ENCODE assay signal across 14 cellular contexts in genomic region chr9:81264516-81264915, GRCh38.
A peak's percentile ranks its signal among the peaks of the same experiment; 100 is the strongest.
DNase-seq lines count a peak whose midpoint lies in the region; ATAC-seq and TF ChIP-seq lines count a peak whose summit lies in the region.
"Had no signal": no experiment of that assay in that cellular context is flagged by ENCODE, and none has a peak within 500 bp of the region (broad histone marks: within the 10 kb centered on the region; RNA-seq: fewer than 3 reads in every experiment).

No MANE protein-coding gene starts in this region.

- H3K4me1 Mint-ChIP-seq in naive thymus-derived CD4-positive, alpha-beta T cell = no peaks in the 10 kb centered on the region
- H3K4me1 Mint-ChIP-seq: IgD-negative memory B cell had no signal

- intact Hi-C loops in naive thymus-derived CD4-positive, alpha-beta T cell (cut with micrococcal nuclease) = no loop called here

- H3K36me3 ChIP-seq in naive thymus-derived CD4-positive, alpha-beta T cell (ENCODE audit: control insufficient read depth in 2 of 3, insufficient read depth in 3 of 3, low read length in 3 of 3) = no peaks in the 10 kb centered on the region

- H3K9me3 ChIP-seq in naive thymus-derived CD4-positive, alpha-beta T cell (ENCODE audit: control insufficient read depth in 2 of 3, low read length in 3 of 3) = no peaks in the 10 kb centered on the region

- no peak overlapping the region for H3K27ac Mint-ChIP-seq in naive thymus-derived CD4-positive, alpha-beta T cell
- H3K27ac Mint-ChIP-seq: IgD-negative memory B cell had no signal

- no peaks in the 10 kb centered on the region for H3K36me3 Mint-ChIP-seq in naive thymus-derived CD4-positive, alpha-beta T cell

- POLR2A ChIA-PET in naive thymus-derived CD4-positive, alpha-beta T cell (lab: Charles Lee) = no interaction called here

- no peak for ATAC-seq in naive thymus-derived CD4-positive, alpha-beta T cell
- no peak for ATAC-seq in GM18873 (IDR thresholded peaks at IDR 0.05; ENCODE audit: low FRiP score, unreplicated experiment)

- CTCF ChIA-PET in naive thymus-derived CD4-positive, alpha-beta T cell (lab: Charles Lee) = no interaction called here

- DNase-seq in AG08396 (ENCODE audit: low spot score) = peak; percentile 5
- DNase-seq in NCI-H226 = peak; percentile 22
- peak; percentile 53 for DNase-seq in cerebellum (ENCODE audit: low spot score)
- DNase-seq in lung microvascular endothelial cell (ENCODE audit: low read depth in 2 of 2) = peak; percentile 64 to 73
- DNase-seq in naive thymus-derived CD4-positive, alpha-beta T cell = no peak
- no peak for DNase-seq in T1000 (lab: John Stamatoyannopoulos, UW)
- DNase-seq in GM20000 (ENCODE audit: low spot score) = no peak
- DNase-seq: activated gamma-delta T cell; hypothalamus; NCI-H1436; stimulated activated CD4-positive, alpha-beta T cell treated with anti-CD3 and anti-CD28 coated beads, Interleukin-4, amount 100 ng/mL, for 4 hours; stimulated activated naive CD4-positive, alpha-beta T cell treated with Interleukin-2 at 50 U/mL for 16 hours had no signal

- no peaks in the 10 kb centered on the region for H3K4me1 ChIP-seq in naive thymus-derived CD4-positive, alpha-beta T cell (ENCODE audit: control insufficient read depth in 2 of 2, insufficient read depth in 2 of 2, low read length in 2 of 2)

- no peaks in the 10 kb centered on the region for H3K27me3 ChIP-seq in naive thymus-derived CD4-positive, alpha-beta T cell (ENCODE audit: control insufficient read depth in 2 of 2, insufficient read depth in 2 of 2, low read length in 2 of 2)

- H3K9me3 Mint-ChIP-seq in naive thymus-derived CD4-positive, alpha-beta T cell = peaks cover 0 to 24% (median 12%) of the 10 kb centered on the region in 11 donors

- no peak overlapping the region for H3K4me3 ChIP-seq in naive thymus-derived CD4-positive, alpha-beta T cell (ENCODE audit: low read length)

- TF ChIP-seq CTCF in GM20000 (IDR thresholded peaks at IDR 0.05; ENCODE audit: extremely low read depth, missing control alignments) = no peak

- H3K27me3 Mint-ChIP-seq in naive thymus-derived CD4-positive, alpha-beta T cell = no peaks in the 10 kb centered on the region

- H3K27ac ChIP-seq in naive thymus-derived CD4-positive, alpha-beta T cell (ENCODE audit: low read depth, low read length) = no peak overlapping the region

- H3K4me3 Mint-ChIP-seq in naive thymus-derived CD4-positive, alpha-beta T cell = no peak overlapping the region
- H3K4me3 Mint-ChIP-seq: IgD-negative memory B cell had no signal

Comparison
In these comparisons a context has a peak if more than half of its experiments do, and no peak if none do; other contexts are left out.
1. DNase-seq: peak in AG08396 (single experiment), NCI-H226 (single experiment), cerebellum (single experiment) and lung microvascular endothelial cell (2 of 2); none in naive thymus-derived CD4-positive, alpha-beta T cell (0 of 9), T1000 (single experiment) and GM20000 (single experiment).